Comparison of ENCODE assay signal across 22 cellular contexts in genomic region chr19:1452802-1453524, GRCh38. TPM values are rescaled to one million over a fixed set of nuclear protein-coding genes. Genes with fewer than 3 reads are reported as not detected.
DNase-seq lines count a peak whose midpoint lies in the region; ATAC-seq, FAIRE-seq and TF ChIP-seq lines count a peak whose summit lies in the region.
"Had no signal": no experiment of that assay in that cellular context is flagged by ENCODE, and none has a peak within 500 bp of the region (broad histone marks: within the 10 kb centered on the region; RNA-seq: fewer than 3 reads in every experiment).

No MANE protein-coding gene starts in this region.

- H3K27ac ChIP-seq in right atrium auricular region (no peak overlapping the region), K562 (ENCODE audit: extremely low read depth, low read depth, low read length) (no peak overlapping the region)
- H3K27ac ChIP-seq: left lung had no signal

- H3K27me3 ChIP-seq in right atrium auricular region (peaks cover 13 to 54% of the 10 kb centered on the region in 2 donors), K562 (ENCODE audit: control insufficient read depth in 2 of 2, insufficient read depth in 2 of 2, low read length in 2 of 2) (peaks cover 0 to 12% of the 10 kb centered on the region in 2 experiments; a peak in 1 of 5 replicates)

- TF ChIP-seq EP300 in K562 (IDR thresholded peaks at IDR 0.05; ENCODE audit: low read length), result no peak

- intact Hi-C loops in left ventricle myocardium superior (cut with micrococcal nuclease) (no loop called here), K562 (cut with micrococcal nuclease) (no loop called here)

- no peak for TF ChIP-seq RAD21 in K562 (CRISPR knock-in tag; conservative IDR thresholded peaks at IDR 0.05 in 1 of 2, IDR thresholded peaks at IDR 0.05 in 1 of 2)

- H3K27ac Mint-ChIP-seq in memory B cell, result no peak overlapping the region
- no peak overlapping the region for H3K27ac Mint-ChIP-seq in activated naive CD4-positive, alpha-beta T cell treated with anti-CD3 and anti-CD28 coated beads, Interleukin-2, amount 10 ng/mL, durations not matched to agents 7 days and 5 days
- H3K27ac Mint-ChIP-seq: activated B cell treated with CpG ODN at 0.5 μM for 24 hours, T-cell had no signal

- H3K9me1 ChIP-seq in K562 (ENCODE audit: control insufficient read depth, insufficient read depth, low read length), result peaks cover 7% of the 10 kb centered on the region

- H3K36me3 ChIP-seq in right atrium auricular region (no peaks in the 10 kb centered on the region), K562 (ENCODE audit: control insufficient read depth, insufficient read depth, low read length) (no peaks in the 10 kb centered on the region)
- H3K36me3 ChIP-seq: gastroesophageal sphincter, HAP-1, left lung had no signal

- peaks cover 15% of the 10 kb centered on the region for H4K20me1 ChIP-seq in K562 (replicated peaks; ENCODE audit: control insufficient read depth, insufficient read depth, low read length)

- H3K27me3 Mint-ChIP-seq in memory B cell, result peaks cover 30% of the 10 kb centered on the region
- peaks cover 98% of the 10 kb centered on the region for H3K27me3 Mint-ChIP-seq in activated naive CD4-positive, alpha-beta T cell treated with anti-CD3 and anti-CD28 coated beads, Interleukin-2, amount 10 ng/mL, durations not matched to agents 7 days and 5 days

- DNase-seq in left ventricle myocardium superior (peak; percentile 23), right atrium auricular region (ENCODE audit: low spot score) (no peak), K562 (ENCODE audit: extremely low read depth in 1 of 4, low spot score in 3 of 4) (no peak), memory B cell (ENCODE audit: low spot score in 2 of 2) (no peak), foreskin melanocyte (no peak), frontal cortex (ENCODE audit: low spot score in 2 of 2) (no peak)
- DNase-seq in activated naive CD4-positive, alpha-beta T cell treated with anti-CD3 and anti-CD28 coated beads, Interleukin-2, amount 10 ng/mL, durations not matched to agents 7 days and 5 days, result no peak
- DNase-seq: activated B cell treated with CpG ODN at 0.5 μM for 24 hours; activated naive CD4-positive, alpha-beta T cell treated with Interleukin-2 at 50 U/mL for 16 hours; Calu3; NCI-H2081; stimulated activated CD4-positive, alpha-beta T cell treated with anti-CD3 and anti-CD28 coated beads, Interleukin-2, amount 100 ng/mL, for 24 hours; T-cell; trophoblast cell had no signal

- no peak overlapping the region for H3K4me2 ChIP-seq in K562 (ENCODE audit: insufficient read depth, low read length)
- H3K4me2 ChIP-seq: smooth muscle cell had no signal

- H3K4me3 ChIP-seq in right atrium auricular region, result no peak overlapping the region
- no peak overlapping the region for H3K4me3 ChIP-seq in K562
- H3K4me3 ChIP-seq: gastroesophageal sphincter, HAP-1, left lung, smooth muscle cell had no signal

- 12% methylated on average over 26 of the region's 30 CpGs for WGBS in K562 (ENCODE audit: insufficient coverage, low coverage, missing lambda C conversion rate)

- in situ Hi-C loops in K562 (cut with MboI), result no loop called here

- no peak for TF ChIP-seq POLR2A in K562 (conservative IDR thresholded peaks at IDR 0.05)

- H3K9me3 Mint-ChIP-seq in memory B cell, result no peaks in the 10 kb centered on the region
- H3K9me3 Mint-ChIP-seq in activated naive CD4-positive, alpha-beta T cell treated with anti-CD3 and anti-CD28 coated beads, Interleukin-2, amount 10 ng/mL, durations not matched to agents 7 days and 5 days, result no peaks in the 10 kb centered on the region
- H3K9me3 Mint-ChIP-seq: activated B cell treated with CpG ODN at 0.5 μM for 24 hours, T-cell had no signal

- peak overlapping the region in 1 of 2 experiments; percentile 19; a peak in 1 of 4 replicates for H3K9ac ChIP-seq in K562 (ENCODE audit: insufficient read depth in 1 of 2, low read depth in 2 of 2, low read length in 2 of 2)

- peak overlapping the region; percentile 8 for H3K4me3 Mint-ChIP-seq in memory B cell
- no peak overlapping the region for H3K4me3 Mint-ChIP-seq in activated naive CD4-positive, alpha-beta T cell treated with anti-CD3 and anti-CD28 coated beads, Interleukin-2, amount 10 ng/mL, durations not matched to agents 7 days and 5 days
- H3K4me3 Mint-ChIP-seq: activated B cell treated with CpG ODN at 0.5 μM for 24 hours, T-cell had no signal

- H3K79me2 ChIP-seq in K562 (ENCODE audit: control insufficient read depth, insufficient read depth, low read length), result no peaks in the 10 kb centered on the region

- H3K9me3 ChIP-seq in right atrium auricular region (no peaks in the 10 kb centered on the region), K562 (replicated peaks; ENCODE audit: control insufficient read depth, insufficient read depth, low read depth, low read length) (no peaks in the 10 kb centered on the region)
- H3K9me3 ChIP-seq: gastroesophageal sphincter, HAP-1, left lung had no signal

- ATAC-seq in left ventricle myocardium superior, result no peak
- no peak for ATAC-seq in K562
- ATAC-seq in memory B cell (ENCODE audit: low read depth), result no peak
- no peak for ATAC-seq in GM21528 (IDR thresholded peaks at IDR 0.05; ENCODE audit: low FRiP score, unreplicated experiment)
- ATAC-seq: left lung, T-cell had no signal

- BruUV-seq in K562 (replicated peaks; lab: Mats Ljungman, UMichigan), result no TSS peak

- peaks cover 4% of the 10 kb centered on the region for H3K36me3 Mint-ChIP-seq in memory B cell
- no peaks in the 10 kb centered on the region for H3K36me3 Mint-ChIP-seq in activated naive CD4-positive, alpha-beta T cell treated with anti-CD3 and anti-CD28 coated beads, Interleukin-2, amount 10 ng/mL, durations not matched to agents 7 days and 5 days
- H3K36me3 Mint-ChIP-seq: T-cell had no signal

- TF ChIP-seq CTCF in right atrium auricular region (IDR thresholded peaks at IDR 0.05) (no peak), K562 (IDR thresholded peaks at IDR 0.05 in 2 of 3, conservative IDR thresholded peaks at IDR 0.05 in 1 of 3; ENCODE audit: insufficient read depth in 2 of 3, low read depth in 1 of 3, low read length in 3 of 3) (no peak)

- H2AFZ ChIP-seq in K562 (ENCODE audit: low read depth, low read length), result no peak overlapping the region

- H3K4me1 ChIP-seq in right atrium auricular region, result peaks cover 0 to 41% of the 10 kb centered on the region in 2 donors
- peaks cover 5 to 75% of the 10 kb centered on the region in 2 experiments; a peak in 4 of 5 replicates for H3K4me1 ChIP-seq in K562 (replicated peaks in 1 of 2; ENCODE audit: control insufficient read depth in 2 of 2, insufficient read depth in 2 of 2, low read length in 2 of 2)

- FAIRE-seq in K562 (lab: Jason Lieb, UNC), result no peak
- no peak for FAIRE-seq in frontal cortex (lab: Jason Lieb, UNC)
- FAIRE-seq: endometrium, GM12891 had no signal

- H3K4me1 Mint-ChIP-seq in memory B cell, result peaks cover 25% of the 10 kb centered on the region
- H3K4me1 Mint-ChIP-seq in activated naive CD4-positive, alpha-beta T cell treated with anti-CD3 and anti-CD28 coated beads, Interleukin-2, amount 10 ng/mL, durations not matched to agents 7 days and 5 days, result peaks cover 27% of the 10 kb centered on the region

- POLR2A ChIA-PET in K562 (lab: Yijun Ruan, JAX), result interaction anchor here (0.6 to 3.1 kb wide), 9 partner anchors 10 to 595 kb away, joined by 3 to 10 read pairs (median 3); partner anchors contain the start of gene CIRBP

- CTCF ChIA-PET in K562 (lab: Yijun Ruan, JAX; ENCODE audit: low intra/inter-chr PET ratio), result no interaction called here
- CTCF ChIA-PET in activated naive CD4-positive, alpha-beta T cell treated with anti-CD3 and anti-CD28 coated beads, Interleukin-2, amount 10 ng/mL, durations not matched to agents 7 days and 5 days (lab: Charles Lee), result interaction anchor here (3.0 kb wide), 1 partner anchor 8 kb away, joined by 10 read pairs; no protein-coding TSS in a partner anchor

RNA-seq across cellular contexts. Expression of gene APC2, which starts 3.0 kb away (rescaled TPM):
- 0.17 TPM for total RNA-seq in left ventricle myocardium superior
- under 1 TPM; 0.04 to 0.35 TPM for total RNA-seq in right atrium auricular region
- total RNA-seq in K562 (2011; cell fraction: chromatin; rRNA removed; ENCODE audit: low replicate concordance), result 0.56 and 1.4 TPM in 2 replicates
- total RNA-seq in K562 (2011; cell fraction: nucleolus; rRNA removed), result 0.66 and 1.3 TPM in 2 replicates
- 0.44 and 0.53 TPM in 2 replicates for total RNA-seq in K562 (2011; cell fraction: nucleoplasm; rRNA removed)
- total RNA-seq in K562 (2014; rRNA removed), result 0.05 and 0.08 TPM in 2 replicates
- 0.04 TPM in 1 of 2 replicates, not detected in the other for total RNA-seq in K562 (2014; rRNA removed; fragmentation: Illumina TruSeq; extraction: Trizol)
- 0.04 TPM in 1 of 2 replicates, not detected in the other for total RNA-seq in K562 (2015; rRNA removed; fragmentation: Illumina TruSeq; extraction: Trizol)
- 0.27 and 0.40 TPM in 2 replicates for total RNA-seq in K562 (2021)
- 0.01 and 0.06 TPM in 2 replicates for polyA plus RNA-seq in K562 (2011; rRNA removed)
- polyA plus RNA-seq in K562 (2011; cell fraction: cytosol; rRNA removed), result 0.03 and 0.04 TPM in 2 replicates
- 0.13 and 0.21 TPM in 2 replicates for polyA plus RNA-seq in K562 (2011; cell fraction: nucleus; rRNA removed)
- polyA plus RNA-seq in K562 (2012), result 0.43 and 0.48 TPM in 2 replicates
- 0.01 TPM in 2 replicates for polyA plus RNA-seq in K562 (2014; fragmentation: Illumina TruSeq; extraction: Trizol)
- polyA plus RNA-seq in K562 (2014; fragmentation: Nextera tagmentation; extraction: Ambion mirVana), result not detected
- 0.04 and 0.09 TPM in 2 replicates for polyA plus RNA-seq in K562 (2014; rRNA removed)
- polyA minus RNA-seq in K562 (2011; rRNA and poly(A)+ RNA removed), result 0.06 and 0.07 TPM in 2 replicates
- polyA minus RNA-seq in K562 (2011; cell fraction: cytosol; rRNA and poly(A)+ RNA removed), result not detected in 2 replicates
- polyA minus RNA-seq in K562 (2011; cell fraction: nucleus; rRNA and poly(A)+ RNA removed), result 0.27 and 0.33 TPM in 2 replicates
- 116 TPM for total RNA-seq in frontal cortex
- total RNA-seq: RPMI7951 had no signal

RNA-seq across cellular contexts. Expression of gene RPS15, which starts 14.8 kb away (rescaled TPM):
- total RNA-seq in left ventricle myocardium superior, result 625 TPM
- 1,000 to 10,000 TPM; 1,712 to 2,156 TPM for total RNA-seq in right atrium auricular region
- 72.0 and 238 TPM in 2 replicates for total RNA-seq in K562 (2011; cell fraction: chromatin; rRNA removed; ENCODE audit: low replicate concordance)
- total RNA-seq in K562 (2011; cell fraction: nucleolus; rRNA removed), result 545 and 547 TPM in 2 replicates
- total RNA-seq in K562 (2011; cell fraction: nucleoplasm; rRNA removed), result 383 and 585 TPM in 2 replicates
- total RNA-seq in K562 (2014; rRNA removed), result 2,649 and 2,867 TPM in 2 replicates
- total RNA-seq in K562 (2014; rRNA removed; fragmentation: Illumina TruSeq; extraction: Trizol), result 407 and 630 TPM in 2 replicates
- 1,267 and 1,272 TPM in 2 replicates for total RNA-seq in K562 (2015; rRNA removed; fragmentation: Illumina TruSeq; extraction: Trizol)
- total RNA-seq in K562 (2021), result 2,126 and 2,254 TPM in 2 replicates
- polyA plus RNA-seq in K562 (2011; rRNA removed), result 957 and 1,566 TPM in 2 replicates
- 3,186 and 4,296 TPM in 2 replicates for polyA plus RNA-seq in K562 (2011; cell fraction: cytosol; rRNA removed)
- polyA plus RNA-seq in K562 (2011; cell fraction: nucleus; rRNA removed), result 907 and 973 TPM in 2 replicates
- polyA plus RNA-seq in K562 (2012), result 2,701 and 2,899 TPM in 2 replicates
- 912 and 1,907 TPM in 2 replicates for polyA plus RNA-seq in K562 (2014; fragmentation: Illumina TruSeq; extraction: Trizol)
- 100 to 1,000 TPM; 605 to 818 TPM for polyA plus RNA-seq in K562 (2014; fragmentation: Nextera tagmentation; extraction: Ambion mirVana)
- polyA plus RNA-seq in K562 (2014; rRNA removed), result 2,791 and 3,285 TPM in 2 replicates
- polyA minus RNA-seq in K562 (2011; rRNA and poly(A)+ RNA removed), result 202 and 239 TPM in 2 replicates
- polyA minus RNA-seq in K562 (2011; cell fraction: cytosol; rRNA and poly(A)+ RNA removed), result 1,242 and 1,610 TPM in 2 replicates
- 152 and 304 TPM in 2 replicates for polyA minus RNA-seq in K562 (2011; cell fraction: nucleus; rRNA and poly(A)+ RNA removed)
- total RNA-seq in frontal cortex, result 276 TPM

RNA-seq across cellular contexts. Expression of gene C19orf25, which starts 26.1 kb away (rescaled TPM):
- 16.2 TPM for total RNA-seq in left ventricle myocardium superior
- 10 to 100 TPM; 19.1 to 22.3 TPM for total RNA-seq in right atrium auricular region
- total RNA-seq in K562 (2011; cell fraction: chromatin; rRNA removed; ENCODE audit: low replicate concordance), result 67.3 and 231 TPM in 2 replicates
- total RNA-seq in K562 (2011; cell fraction: nucleolus; rRNA removed), result 138 and 165 TPM in 2 replicates
- total RNA-seq in K562 (2011; cell fraction: nucleoplasm; rRNA removed), result 70.2 and 72.2 TPM in 2 replicates
- 79.4 and 86.1 TPM in 2 replicates for total RNA-seq in K562 (2014; rRNA removed)
- total RNA-seq in K562 (2014; rRNA removed; fragmentation: Illumina TruSeq; extraction: Trizol), result 6.5 and 9.6 TPM in 2 replicates
- 40.6 and 42.3 TPM in 2 replicates for total RNA-seq in K562 (2015; rRNA removed; fragmentation: Illumina TruSeq; extraction: Trizol)
- total RNA-seq in K562 (2021), result 68.3 and 73.1 TPM in 2 replicates
- 25.3 and 27.6 TPM in 2 replicates for polyA plus RNA-seq in K562 (2011; rRNA removed)
- 55.4 and 125 TPM in 2 replicates for polyA plus RNA-seq in K562 (2011; cell fraction: cytosol; rRNA removed)
- polyA plus RNA-seq in K562 (2011; cell fraction: nucleus; rRNA removed), result 35.5 and 63.8 TPM in 2 replicates
- 46.1 and 46.4 TPM in 2 replicates for polyA plus RNA-seq in K562 (2012)
- polyA plus RNA-seq in K562 (2014; fragmentation: Illumina TruSeq; extraction: Trizol), result 36.1 and 45.1 TPM in 2 replicates
- 1 to 10 TPM in 1 of 2 experiments, under 1 TPM in 1; 0.79 to 4.5 TPM for polyA plus RNA-seq in K562 (2014; fragmentation: Nextera tagmentation; extraction: Ambion mirVana)
- polyA plus RNA-seq in K562 (2014; rRNA removed), result 96.0 TPM in 2 replicates
- 2.2 and 6.5 TPM in 2 replicates for polyA minus RNA-seq in K562 (2011; rRNA and poly(A)+ RNA removed)
- 21.9 and 26.5 TPM in 2 replicates for polyA minus RNA-seq in K562 (2011; cell fraction: cytosol; rRNA and poly(A)+ RNA removed)
- 18.2 and 20.3 TPM in 2 replicates for polyA minus RNA-seq in K562 (2011; cell fraction: nucleus; rRNA and poly(A)+ RNA removed)
- total RNA-seq in frontal cortex, result 17.9 TPM

RNA-seq across cellular contexts. Expression of gene PCSK4, which starts 37.2 kb away (rescaled TPM):
- total RNA-seq in left ventricle myocardium superior (2.8 TPM), right atrium auricular region (1 to 10 TPM; 1.0 to 4.4 TPM), K562 (2014; rRNA removed) (2.2 and 3.4 TPM in 2 replicates), K562 (2014; rRNA removed; fragmentation: Illumina TruSeq; extraction: Trizol) (0.29 TPM in 2 replicates), K562 (2015; rRNA removed; fragmentation: Illumina TruSeq; extraction: Trizol) (1.2 and 1.5 TPM in 2 replicates), K562 (2021) (5.7 and 7.0 TPM in 2 replicates), frontal cortex (3.7 TPM)
- total RNA-seq in K562 (2011; cell fraction: chromatin; rRNA removed; ENCODE audit: low replicate concordance), result 10.1 and 40.2 TPM in 2 replicates
- 32.6 and 34.9 TPM in 2 replicates for total RNA-seq in K562 (2011; cell fraction: nucleolus; rRNA removed)
- 10.8 and 20.5 TPM in 2 replicates for total RNA-seq in K562 (2011; cell fraction: nucleoplasm; rRNA removed)
- polyA plus RNA-seq in K562 (2011; rRNA removed) (2.7 and 5.1 TPM in 2 replicates), K562 (2014; fragmentation: Illumina TruSeq; extraction: Trizol) (0.85 and 2.2 TPM in 2 replicates), K562 (2014; fragmentation: Nextera tagmentation; extraction: Ambion mirVana) (under 1 TPM in 1 of 2 experiments, not detected in 1; 0.01 TPM), K562 (2014; rRNA removed) (4.8 and 9.1 TPM in 2 replicates)
- polyA plus RNA-seq in K562 (2011; cell fraction: cytosol; rRNA removed), result 2.9 and 4.0 TPM in 2 replicates
- polyA plus RNA-seq in K562 (2011; cell fraction: nucleus; rRNA removed), result 56.5 and 86.1 TPM in 2 replicates
- polyA plus RNA-seq in K562 (2012), result 6.2 and 8.3 TPM in 2 replicates
- 0.35 and 0.60 TPM in 2 replicates for polyA minus RNA-seq in K562 (2011; rRNA and poly(A)+ RNA removed)
- polyA minus RNA-seq in K562 (2011; cell fraction: cytosol; rRNA and poly(A)+ RNA removed), result 1.9 and 8.5 TPM in 2 replicates
- polyA minus RNA-seq in K562 (2011; cell fraction: nucleus; rRNA and poly(A)+ RNA removed), result 10.0 and 12.4 TPM in 2 replicates

RNA-seq across cellular contexts. Expression of gene REEP6, which starts 38.0 kb away (rescaled TPM):
- total RNA-seq in left ventricle myocardium superior, result 0.72 TPM
- 1 to 10 TPM; 1.3 to 2.3 TPM for total RNA-seq in right atrium auricular region
- total RNA-seq in K562 (2011; cell fraction: chromatin; rRNA removed; ENCODE audit: low replicate concordance), result 24.8 and 67.6 TPM in 2 replicates
- 113 and 120 TPM in 2 replicates for total RNA-seq in K562 (2011; cell fraction: nucleolus; rRNA removed)
- 64.9 and 67.3 TPM in 2 replicates for total RNA-seq in K562 (2011; cell fraction: nucleoplasm; rRNA removed)
- total RNA-seq in K562 (2014; rRNA removed), result 22.1 and 31.4 TPM in 2 replicates
- 5.7 and 7.8 TPM in 2 replicates for total RNA-seq in K562 (2014; rRNA removed; fragmentation: Illumina TruSeq; extraction: Trizol)
- total RNA-seq in K562 (2015; rRNA removed; fragmentation: Illumina TruSeq; extraction: Trizol), result 12.2 and 14.5 TPM in 2 replicates
- 64.2 and 66.3 TPM in 2 replicates for total RNA-seq in K562 (2021)
- 18.4 and 36.3 TPM in 2 replicates for polyA plus RNA-seq in K562 (2011; rRNA removed)
- polyA plus RNA-seq in K562 (2011; cell fraction: cytosol; rRNA removed), result 26.8 and 94.4 TPM in 2 replicates
- 24.1 and 41.5 TPM in 2 replicates for polyA plus RNA-seq in K562 (2011; cell fraction: nucleus; rRNA removed)
- 43.3 and 57.4 TPM in 2 replicates for polyA plus RNA-seq in K562 (2012)
- 12.7 and 36.9 TPM in 2 replicates for polyA plus RNA-seq in K562 (2014; fragmentation: Illumina TruSeq; extraction: Trizol)
- polyA plus RNA-seq in K562 (2014; fragmentation: Nextera tagmentation; extraction: Ambion mirVana), result 1 to 10 TPM; 1.2 to 1.9 TPM
- 31.8 and 34.1 TPM in 2 replicates for polyA plus RNA-seq in K562 (2014; rRNA removed)
- polyA minus RNA-seq in K562 (2011; rRNA and poly(A)+ RNA removed), result 11.2 and 16.1 TPM in 2 replicates
- 42.9 and 55.0 TPM in 2 replicates for polyA minus RNA-seq in K562 (2011; cell fraction: cytosol; rRNA and poly(A)+ RNA removed)
- 9.6 and 11.7 TPM in 2 replicates for polyA minus RNA-seq in K562 (2011; cell fraction: nucleus; rRNA and poly(A)+ RNA removed)
- total RNA-seq in frontal cortex, result 2.4 TPM

Comparison
In these comparisons a context has a peak if more than half of its experiments do, and no peak if none do; other contexts are left out.
1. RNA of gene APC2, which starts 3.0 kb away (total RNA-seq): 116 TPM in frontal cortex (single experiment); 0.04 to 0.35 TPM in right atrium auricular region, 0.17 TPM in left ventricle myocardium superior (single experiment) and 0.04 to 1.4 TPM in K562; every median in the first group is over 10 times any median in the second.